Comparison of ENCODE assay signal across 24 cellular contexts in the genomic region with DNA sequence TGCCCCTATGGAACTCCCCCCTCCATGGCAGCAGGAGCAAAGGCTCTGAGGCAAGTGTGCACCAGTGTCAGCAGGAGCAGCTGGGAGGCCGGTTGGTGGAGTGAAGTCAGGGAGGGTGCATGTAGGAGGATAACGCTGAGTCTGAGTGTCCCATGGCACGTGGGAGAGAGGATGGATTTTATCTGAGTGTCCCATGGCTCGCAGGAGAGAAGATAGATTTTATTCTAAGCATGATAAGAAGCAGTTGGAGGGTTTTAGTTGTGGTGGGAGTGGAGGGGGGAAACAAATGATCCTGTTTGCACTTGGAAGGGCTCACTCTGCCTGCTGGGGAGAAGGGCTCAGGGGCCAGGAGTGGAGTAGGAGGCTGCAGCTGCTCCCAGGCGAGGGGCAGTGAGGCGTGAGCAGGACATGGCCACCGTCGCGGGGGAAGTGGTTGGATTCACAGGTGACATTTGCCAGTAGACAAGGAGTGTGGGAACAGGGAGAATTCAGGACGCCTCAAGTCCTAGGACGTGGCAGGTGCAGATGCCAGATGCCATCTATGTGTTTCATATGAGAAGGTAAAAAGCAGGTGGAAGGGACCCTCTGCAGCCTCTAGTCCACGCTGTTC. TPM values are rescaled to one million over a fixed set of nuclear protein-coding genes. Genes with fewer than 3 reads are reported as not detected.
A peak's percentile ranks its signal among the peaks of the same experiment; 100 is the strongest.
DNase-seq lines count a peak whose midpoint lies in the region; ATAC-seq and TF ChIP-seq lines count a peak whose summit lies in the region.
"Had no signal": no experiment of that assay in that cellular context is flagged by ENCODE, and none has a peak within 500 bp of the region (broad histone marks: within the 10 kb centered on the region; RNA-seq: fewer than 3 reads in every experiment).

No MANE protein-coding gene starts in this region.

- intact Hi-C loops in esophagus squamous epithelium (cut with DNase I), result no loop called here

- H3K4me3 Mint-ChIP-seq in activated CD8-positive, alpha-beta T cell treated with anti-CD3 and anti-CD28 coated beads, Interleukin-2, amount 10 ng/mL, durations not matched to agents 7 days and 5 days, result no peak overlapping the region
- H3K4me3 Mint-ChIP-seq: IgD-negative memory B cell had no signal

- no peaks in the 10 kb centered on the region for H3K4me1 Mint-ChIP-seq in activated CD8-positive, alpha-beta T cell treated with anti-CD3 and anti-CD28 coated beads, Interleukin-2, amount 10 ng/mL, durations not matched to agents 7 days and 5 days (ENCODE audit: low read depth)

- H3K4me2 ChIP-seq in BLaER1 (peak overlapping the region; percentile 79), fibroblast of lung (ENCODE audit: extremely low read depth, insufficient read depth, low read length) (no peak overlapping the region), neural cell (ENCODE audit: low read length) (no peak overlapping the region)

- H3K27me3 Mint-ChIP-seq in activated CD8-positive, alpha-beta T cell treated with anti-CD3 and anti-CD28 coated beads, Interleukin-2, amount 10 ng/mL, durations not matched to agents 7 days and 5 days (ENCODE audit: low read depth), result no peaks in the 10 kb centered on the region
- H3K27me3 Mint-ChIP-seq: IgD-negative memory B cell had no signal

- no peaks in the 10 kb centered on the region for H3K9me3 ChIP-seq in BLaER1
- no peaks in the 10 kb centered on the region for H3K9me3 ChIP-seq in fibroblast of lung (ENCODE audit: control insufficient read depth, insufficient read depth, low read depth, low read length)
- H3K9me3 ChIP-seq in neural cell (ENCODE audit: low read length), result no peaks in the 10 kb centered on the region
- no peaks in the 10 kb centered on the region for H3K9me3 ChIP-seq in esophagus squamous epithelium
- H3K9me3 ChIP-seq: stomach had no signal

- H3K36me3 ChIP-seq in BLaER1, result no peaks in the 10 kb centered on the region; the same call in 1 of the 2 replicates
- H3K36me3 ChIP-seq in fibroblast of lung (ENCODE audit: control insufficient read depth, insufficient read depth, low read length), result no peaks in the 10 kb centered on the region
- no peaks in the 10 kb centered on the region for H3K36me3 ChIP-seq in neural cell (ENCODE audit: insufficient read depth, low read length)
- H3K36me3 ChIP-seq in esophagus squamous epithelium, result no peaks in the 10 kb centered on the region

- peak; percentile 73 for DNase-seq in NCI-H2171 treated with DMSO at 0.1 percent for 48 hours (lab: John Stamatoyannopoulos, UW)
- DNase-seq in fibroblast of lung (ENCODE audit: low read depth in 2 of 2), result no peak
- no peak for DNase-seq in activated CD8-positive, alpha-beta T cell treated with anti-CD3 and anti-CD28 coated beads, Interleukin-2, amount 10 ng/mL, durations not matched to agents 7 days and 5 days
- no peak for DNase-seq in NCI-H526 (lab: John Stamatoyannopoulos, UW)
- no peak for DNase-seq in esophagus squamous epithelium (lab: John Stamatoyannopoulos, UW)
- DNase-seq: activated CD8-positive, alpha-beta memory T cell treated with anti-CD3 and anti-CD28 coated beads for 24 hours; activated naive CD4-positive, alpha-beta T cell treated with Interleukin-2 at 50 U/mL for 16 hours; activated T-cell treated with anti-CD3 and anti-CD28 coated beads, Interleukin-2, amount 50 U/mL, for 48 hours; anterior cingulate cortex; foreskin fibroblast; hippocampal formation; kidney; NCI-H2107; NCI-H526 treated with DMSO at 0.1 percent for 48 hours; occipital lobe; stomach; SW 1271 had no signal

- peaks cover 2% of the 10 kb centered on the region for H3K36me3 Mint-ChIP-seq in activated CD8-positive, alpha-beta T cell treated with anti-CD3 and anti-CD28 coated beads, Interleukin-2, amount 10 ng/mL, durations not matched to agents 7 days and 5 days (ENCODE audit: low read depth)
- H3K36me3 Mint-ChIP-seq: type B pancreatic cell had no signal

- no peak for TF ChIP-seq POLR2A in esophagus squamous epithelium (IDR thresholded peaks at IDR 0.05)

- TF ChIP-seq CTCF in fibroblast of lung (conservative IDR thresholded peaks at IDR 0.05 in 1 of 2, IDR thresholded peaks at IDR 0.05 in 1 of 2; ENCODE audit: low read depth in 1 of 2, low read length in 2 of 2) (no peak), neural cell (IDR thresholded peaks at IDR 0.05; ENCODE audit: poor library complexity, severe bottlenecking) (no peak), esophagus squamous epithelium (IDR thresholded peaks at IDR 0.05) (no peak)

- TF ChIP-seq EP300 in neural cell (conservative IDR thresholded peaks at IDR 0.05; ENCODE audit: poor library complexity, severe bottlenecking), result no peak

- POLR2A ChIA-PET in activated CD8-positive, alpha-beta T cell treated with anti-CD3 and anti-CD28 coated beads, Interleukin-2, amount 10 ng/mL, durations not matched to agents 7 days and 5 days (lab: Charles Lee), result no interaction called here

- H3F3A ChIP-seq in neural cell (ENCODE audit: insufficient read depth, low read length, poor library complexity, severe bottlenecking), result no peaks in the 10 kb centered on the region

- no peak overlapping the region for H3K27ac Mint-ChIP-seq in activated CD8-positive, alpha-beta T cell treated with anti-CD3 and anti-CD28 coated beads, Interleukin-2, amount 10 ng/mL, durations not matched to agents 7 days and 5 days

- H3K4me1 ChIP-seq in BLaER1, result peaks cover 43% of the 10 kb centered on the region
- H3K4me1 ChIP-seq in fibroblast of lung (ENCODE audit: control insufficient read depth, extremely low read depth, insufficient read depth, low read length), result peaks cover 15% of the 10 kb centered on the region
- H3K4me1 ChIP-seq in esophagus squamous epithelium, result peaks cover 0 to 39% (median 0%) of the 10 kb centered on the region in 3 donors

- no peak overlapping the region for H3K4me3 ChIP-seq in BLaER1
- no peak overlapping the region for H3K4me3 ChIP-seq in fibroblast of lung (replicated peaks in 1 of 4; ENCODE audit: control extremely low read depth in 1 of 4, insufficient read depth in 1 of 4, low read depth in 3 of 4, low read length in 4 of 4)
- H3K4me3 ChIP-seq in neural cell (ENCODE audit: low read length), result no peak overlapping the region
- H3K4me3 ChIP-seq in esophagus squamous epithelium, result no peak overlapping the region
- H3K4me3 ChIP-seq: lung, stomach had no signal

- H3K9me2 ChIP-seq in neural cell (ENCODE audit: insufficient read depth, low read length), result no peaks in the 10 kb centered on the region

- H4K20me1 ChIP-seq in BLaER1 (no peaks in the 10 kb centered on the region), fibroblast of lung (ENCODE audit: control insufficient read depth, extremely low read depth, insufficient read depth, low read length) (no peaks in the 10 kb centered on the region), neural cell (ENCODE audit: insufficient read depth) (no peaks in the 10 kb centered on the region)

- CTCF ChIA-PET in activated CD8-positive, alpha-beta T cell treated with anti-CD3 and anti-CD28 coated beads, Interleukin-2, amount 10 ng/mL, durations not matched to agents 7 days and 5 days (lab: Charles Lee), result no interaction called here

- no peak for ATAC-seq in GM21367 (IDR thresholded peaks at IDR 0.05; ENCODE audit: unreplicated experiment)
- no peak for ATAC-seq in activated CD8-positive, alpha-beta T cell treated with anti-CD3 and anti-CD28 coated beads, Interleukin-2, amount 10 ng/mL, durations not matched to agents 7 days and 5 days

- H3K9me3 Mint-ChIP-seq in activated CD8-positive, alpha-beta T cell treated with anti-CD3 and anti-CD28 coated beads, Interleukin-2, amount 10 ng/mL, durations not matched to agents 7 days and 5 days (ENCODE audit: insufficient read depth), result no peaks in the 10 kb centered on the region
- H3K9me3 Mint-ChIP-seq: IgD-negative memory B cell, type B pancreatic cell had no signal

- H3K27ac ChIP-seq in BLaER1 (no peak overlapping the region), fibroblast of lung (ENCODE audit: insufficient read depth, low read length) (no peak overlapping the region), neural cell (ENCODE audit: low read length) (peak overlapping the region; percentile 34), esophagus squamous epithelium (no peak overlapping the region)

- TF ChIP-seq RAD21 in neural cell (conservative IDR thresholded peaks at IDR 0.05), result no peak

- H3K9ac ChIP-seq in BLaER1 (no peak overlapping the region), fibroblast of lung (ENCODE audit: insufficient read depth, low read length) (peak overlapping the region; percentile 10), neural cell (ENCODE audit: low read length) (peak overlapping the region; percentile 51)

- WGBS in esophagus squamous epithelium, 2 donors, result 77 to 78% methylated on average over 12 of the region's 12 CpGs

- no peak overlapping the region for H2AFZ ChIP-seq in fibroblast of lung (ENCODE audit: low read length)
- H2AFZ ChIP-seq in neural cell (ENCODE audit: low read depth, low read length), result no peak overlapping the region

- no peaks in the 10 kb centered on the region for H3K79me2 ChIP-seq in fibroblast of lung (ENCODE audit: control insufficient read depth, insufficient read depth, low read length)
- H3K79me2 ChIP-seq in neural cell (replicated peaks; ENCODE audit: insufficient read depth, low read length), result no peaks in the 10 kb centered on the region

- 0 out of 2 replicates have a peak, but pooled peaks cover 6% of the 10 kb centered on the region for H3K27me3 ChIP-seq in BLaER1
- no peaks in the 10 kb centered on the region for H3K27me3 ChIP-seq in fibroblast of lung (ENCODE audit: control insufficient read depth, insufficient read depth, low read length)
- no peaks in the 10 kb centered on the region for H3K27me3 ChIP-seq in neural cell (ENCODE audit: insufficient read depth, low read depth, low read length)
- H3K27me3 ChIP-seq in esophagus squamous epithelium, result peaks cover 0 to 13% (median 0%) of the 10 kb centered on the region in 4 donors
- H3K27me3 ChIP-seq: stomach had no signal

TF ChIP-seq in neural cell, 6 proteins besides CTCF, POLR2A, EP300 and RAD21 (continues in another document):
- no peak for TF ChIP-seq EZH2 (IDR thresholded peaks at IDR 0.05; ENCODE audit: borderline replicate concordance, insufficient read depth, low read length, poor library complexity, severe bottlenecking)
- no peak for TF ChIP-seq POLR2AphosphoS5 (IDR thresholded peaks at IDR 0.05)
- TF ChIP-seq MXI1 (conservative IDR thresholded peaks at IDR 0.05; ENCODE audit: poor library complexity, severe bottlenecking), result no peak
- TF ChIP-seq SMC3 (conservative IDR thresholded peaks at IDR 0.05; ENCODE audit: poor library complexity), result no peak
- TF ChIP-seq TAF1 (IDR thresholded peaks at IDR 0.05; ENCODE audit: low read depth), result no peak

RNA-seq across cellular contexts. Expression of a gene that starts 33.6 kb away (rescaled TPM):
- total RNA-seq in fibroblast of lung, result not detected in 2 replicates
- polyA plus RNA-seq in fibroblast of lung, result not detected in 2 replicates
- polyA plus RNA-seq in fibroblast of lung (2012), result not detected in 2 replicates
- polyA minus RNA-seq in fibroblast of lung (ENCODE audit: low replicate concordance), result not detected in 2 replicates
- polyA plus RNA-seq in neural cell, result not detected in 2 replicates
- polyA minus RNA-seq in neural cell, result not detected in 2 replicates
- total RNA-seq in activated CD8-positive, alpha-beta T cell treated with anti-CD3 and anti-CD28 coated beads, Interleukin-2, amount 10 ng/mL, durations not matched to agents 7 days and 5 days, result 100 to 1,000 TPM; 175 to 186 TPM
- 10 to 100 TPM in 1 of 4 donors, 1 to 10 TPM in 2, under 1 TPM in 1; 0.42 to 26.1 (median 2.2) TPM for total RNA-seq in esophagus squamous epithelium
- polyA plus RNA-seq: BJ had no signal

Comparison
In these comparisons a context has a peak if more than half of its experiments do, and no peak if none do; other contexts are left out.
1. RNA of a gene that starts 33.6 kb away (total RNA-seq): 175 to 186 TPM in activated CD8-positive, alpha-beta T cell treated with anti-CD3 and anti-CD28 coated beads, Interleukin-2, amount 10 ng/mL, durations not matched to agents 7 days and 5 days; 0.42 to 26.1 TPM in esophagus squamous epithelium and not detected in fibroblast of lung; every median in the first group is over 4 times any median in the second.